20 cellular contexts compared by ENCODE assay signal in the genomic region with DNA sequence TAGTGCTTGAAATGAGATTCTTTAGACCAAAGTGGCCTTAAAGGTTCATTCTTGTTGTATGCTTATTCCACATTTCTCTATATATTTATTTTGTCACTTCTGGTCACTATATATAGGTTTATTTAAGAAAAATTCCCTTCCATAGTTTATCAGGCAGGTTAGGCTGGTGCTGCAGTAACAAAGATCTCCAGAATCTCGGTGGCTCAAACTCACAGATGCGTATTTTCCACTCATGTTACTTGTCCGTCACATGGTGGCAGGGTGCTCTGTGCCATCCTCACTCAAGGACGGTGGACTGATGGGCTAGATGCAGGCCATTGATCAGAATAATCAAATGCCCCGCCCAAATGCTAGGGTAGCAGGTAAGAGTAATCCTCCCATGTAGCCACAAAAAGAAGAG.
"Had no signal": no experiment of that assay in that cellular context is flagged by ENCODE, and none has a peak within 500 bp of the region (broad histone marks: within the 10 kb centered on the region; RNA-seq: fewer than 3 reads in every experiment).

No MANE protein-coding gene starts in this region.

- H3K27ac Mint-ChIP-seq: activated CD4-positive, alpha-beta memory T cell treated with anti-CD3 and anti-CD28 coated beads for 36 hours; activated naive CD4-positive, alpha-beta T cell treated with anti-CD3 and anti-CD28 coated beads, Interleukin-2, amount 10 ng/mL, durations not matched to agents 7 days and 5 days; activated T-cell treated with anti-CD3 and anti-CD28 coated beads, Interleukin-2, amount 50 U/mL, for 72 hours; naive thymus-derived CD4-positive, alpha-beta T cell; stimulated activated effector memory CD8-positive, alpha-beta T cell treated with anti-CD3 and anti-CD28 coated beads, Interleukin-12 subunit alpha, Interleukin-12 subunit beta, amount 100 ng/mL, for 72 hours; stimulated activated naive CD8-positive, alpha-beta T cell treated with anti-CD3 and anti-CD28 coated beads, Interleukin-15, amount 100 ng/mL, for 72 hours; T-helper 17 cell; type B pancreatic cell had no signal

- H3K36me3 Mint-ChIP-seq: activated CD4-positive, alpha-beta memory T cell treated with anti-CD3 and anti-CD28 coated beads for 36 hours; activated naive CD4-positive, alpha-beta T cell treated with anti-CD3 and anti-CD28 coated beads, Interleukin-2, amount 10 ng/mL, durations not matched to agents 7 days and 5 days; naive thymus-derived CD4-positive, alpha-beta T cell; stimulated activated effector memory CD8-positive, alpha-beta T cell treated with anti-CD3 and anti-CD28 coated beads, Interleukin-12 subunit alpha, Interleukin-12 subunit beta, amount 100 ng/mL, for 72 hours had no signal

- H3K4me3 ChIP-seq: hepatocyte, SK-N-MC, suprapubic skin had no signal

- H3K27me3 Mint-ChIP-seq: activated CD4-positive, alpha-beta memory T cell treated with anti-CD3 and anti-CD28 coated beads for 36 hours; stimulated activated naive CD8-positive, alpha-beta T cell treated with anti-CD3 and anti-CD28 coated beads, Interleukin-15, amount 100 ng/mL, for 72 hours; T-helper 17 cell; type B pancreatic cell had no signal

- H3K27ac ChIP-seq: SK-N-MC, suprapubic skin had no signal

- H3K9me3 ChIP-seq: suprapubic skin had no signal

- H3K36me3 ChIP-seq: suprapubic skin had no signal

- H2AFZ ChIP-seq: hepatocyte had no signal

- H3K4me1 Mint-ChIP-seq: stimulated activated naive CD8-positive, alpha-beta T cell treated with anti-CD3 and anti-CD28 coated beads, Interleukin-15, amount 100 ng/mL, for 72 hours; T-helper 17 cell had no signal

- H3K9me3 Mint-ChIP-seq: activated CD4-positive, alpha-beta memory T cell treated with anti-CD3 and anti-CD28 coated beads for 36 hours; activated naive CD4-positive, alpha-beta T cell treated with anti-CD3 and anti-CD28 coated beads, Interleukin-2, amount 10 ng/mL, durations not matched to agents 7 days and 5 days; activated T-cell treated with anti-CD3 and anti-CD28 coated beads, Interleukin-2, amount 50 U/mL, for 72 hours; neural crest cell; stimulated activated effector memory CD8-positive, alpha-beta T cell treated with anti-CD3 and anti-CD28 coated beads, Interleukin-12 subunit alpha, Interleukin-12 subunit beta, amount 100 ng/mL, for 72 hours; stimulated activated naive CD8-positive, alpha-beta T cell treated with anti-CD3 and anti-CD28 coated beads, Interleukin-15, amount 100 ng/mL, for 72 hours; type B pancreatic cell had no signal

- ATAC-seq: activated T-cell treated with anti-CD3 and anti-CD28 coated beads, Interleukin-2, amount 50 U/mL, for 72 hours; naive thymus-derived CD4-positive, alpha-beta T cell; stimulated activated effector memory CD8-positive, alpha-beta T cell treated with anti-CD3 and anti-CD28 coated beads, Interleukin-12 subunit alpha, Interleukin-12 subunit beta, amount 100 ng/mL, for 72 hours; stimulated activated naive CD8-positive, alpha-beta T cell treated with anti-CD3 and anti-CD28 coated beads, Interleukin-15, amount 100 ng/mL, for 72 hours; T-helper 17 cell had no signal

- H3K4me3 Mint-ChIP-seq: activated CD4-positive, alpha-beta memory T cell treated with anti-CD3 and anti-CD28 coated beads for 36 hours; activated naive CD4-positive, alpha-beta T cell treated with anti-CD3 and anti-CD28 coated beads, Interleukin-2, amount 10 ng/mL, durations not matched to agents 7 days and 5 days; activated T-cell treated with anti-CD3 and anti-CD28 coated beads, Interleukin-2, amount 50 U/mL, for 72 hours; naive thymus-derived CD4-positive, alpha-beta T cell; neural crest cell; stimulated activated effector memory CD8-positive, alpha-beta T cell treated with anti-CD3 and anti-CD28 coated beads, Interleukin-12 subunit alpha, Interleukin-12 subunit beta, amount 100 ng/mL, for 72 hours; stimulated activated naive CD8-positive, alpha-beta T cell treated with anti-CD3 and anti-CD28 coated beads, Interleukin-15, amount 100 ng/mL, for 72 hours; T-helper 17 cell; type B pancreatic cell had no signal

- H3K27me3 ChIP-seq: hepatocyte, suprapubic skin had no signal

- DNase-seq: activated CD4-positive, alpha-beta memory T cell treated with anti-CD3 and anti-CD28 coated beads for 36 hours; activated CD4-positive, alpha-beta T cell treated with anti-CD3 and anti-CD28 coated beads for 4 hours; activated CD4-positive, CD25-positive, alpha-beta regulatory T cell; activated effector memory CD4-positive, alpha-beta T cell treated with Interleukin-2 at 50 U/mL for 16 hours; activated naive CD4-positive, alpha-beta T cell treated with anti-CD3 and anti-CD28 coated beads, Interleukin-2, amount 10 ng/mL, durations not matched to agents 7 days and 5 days; activated T-cell treated with anti-CD3 and anti-CD28 coated beads, Interleukin-2, amount 50 U/mL, for 72 hours; foreskin fibroblast; mesendoderm; naive thymus-derived CD4-positive, alpha-beta T cell; retina; stimulated activated CD4-positive, alpha-beta T cell treated with anti-CD3 and anti-CD28 coated beads, Interleukin-2, amount 100 ng/mL, for 24 hours; stimulated activated naive CD8-positive, alpha-beta T cell treated with anti-CD3 and anti-CD28 coated beads, Interleukin-15, amount 100 ng/mL, for 72 hours; SW 1271; T-helper 17 cell had no signal
